8 cellular contexts compared by ENCODE assay signal in the genomic region with DNA sequence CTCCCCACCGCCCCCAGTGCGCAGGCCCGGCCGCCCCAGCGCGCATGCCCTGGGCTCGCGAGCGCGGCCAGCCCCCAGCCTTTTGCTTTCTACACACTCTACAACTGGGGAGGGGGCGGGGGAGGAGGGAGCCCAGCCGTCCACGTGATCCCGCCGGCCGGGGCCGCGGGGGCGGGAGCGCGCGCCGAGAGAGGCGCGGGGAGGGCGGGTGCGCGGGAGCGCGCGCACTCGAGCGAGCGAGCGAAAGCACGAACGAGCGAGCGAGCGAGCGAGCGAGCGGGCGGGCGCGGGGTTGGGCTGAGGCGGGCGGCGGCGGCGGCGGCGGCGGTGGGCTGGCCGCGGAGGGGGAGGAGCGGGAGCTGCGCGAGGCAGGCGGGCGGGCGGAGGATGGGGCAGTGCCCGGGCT. TPM values are rescaled to one million over a fixed set of nuclear protein-coding genes. Genes with fewer than 3 reads are reported as not detected.
DNase-seq lines count a peak whose midpoint lies in the region; ATAC-seq and TF ChIP-seq lines count a peak whose summit lies in the region.

Gene AUTS2 (plus strand): TSS at position 395 of the 406 bp plus-strand sequence. CDS start 1,179 bp downstream, outside the sequence.

- H3K27ac Mint-ChIP-seq in activated naive CD8-positive, alpha-beta T cell: no peak within 1 kb of the TSS

- H3K36me3 Mint-ChIP-seq in activated naive CD8-positive, alpha-beta T cell: no peaks in the 10 kb centered on the region

- H3K4me3 Mint-ChIP-seq in activated naive CD8-positive, alpha-beta T cell: peak within 1 kb of the TSS; percentile 84

- peaks cover 10% of the 10 kb centered on the region for H3K4me1 Mint-ChIP-seq in activated naive CD8-positive, alpha-beta T cell (ENCODE audit: low read depth)

- peaks cover 29 to 46% (median 43%) of the 10 kb centered on the region in 10 experiments for H3K4me1 ChIP-seq in BLaER1 treated with 17β-estradiol and CSF1 and Interleukin-3, amounts not matched to agents 10 nM and 100 nM
- H3K4me1 ChIP-seq in OCI-LY7 (ENCODE audit: insufficient read depth, low read length, poor library complexity, severe bottlenecking) (peaks cover 35% of the 10 kb centered on the region), neuron (ENCODE audit: insufficient read depth, low read length) (peaks cover 22% of the 10 kb centered on the region), thymus (ENCODE audit: control insufficient read depth, insufficient read depth, low read length) (peaks cover 15% of the 10 kb centered on the region)

- H3K27me3 Mint-ChIP-seq in activated naive CD8-positive, alpha-beta T cell: peaks cover 12% of the 10 kb centered on the region

- peak within 1 kb of the TSS; percentile 84; the same call in 1 of the 2 replicates for H2AFZ ChIP-seq in OCI-LY7 (ENCODE audit: low read length)
- peak within 1 kb of the TSS; percentile 96 for H2AFZ ChIP-seq in neuron (ENCODE audit: low read depth, low read length)

- H3K9me2 ChIP-seq in OCI-LY7 (ENCODE audit: insufficient read depth, low read length): no peaks in the 10 kb centered on the region

- WGBS in thymus: 1% methylated on average over 63 of the region's 63 CpGs

- CTCF ChIA-PET in OCI-LY7 (lab: Charles Lee; ENCODE audit: unreplicated experiment): no interaction called here

- no peaks in the 10 kb centered on the region for H3K36me3 ChIP-seq in BLaER1 treated with 17β-estradiol and CSF1 and Interleukin-3, amounts not matched to agents 10 nM and 100 nM
- H3K36me3 ChIP-seq in OCI-LY7 (ENCODE audit: insufficient read depth, low read length) (no peaks in the 10 kb centered on the region), neuron (ENCODE audit: insufficient read depth, low read length) (no peaks in the 10 kb centered on the region), thymus (ENCODE audit: control insufficient read depth, insufficient read depth) (no peaks in the 10 kb centered on the region)

- H3K27me3 ChIP-seq in BLaER1 treated with 17β-estradiol and CSF1 and Interleukin-3, amounts not matched to agents 10 nM and 100 nM: no peaks in the 10 kb centered on the region
- H3K27me3 ChIP-seq in neuron (ENCODE audit: insufficient read depth, low read length) (no peaks in the 10 kb centered on the region), thymus (ENCODE audit: control insufficient read depth, insufficient read depth) (peaks cover 31% of the 10 kb centered on the region)

- H3K27ac ChIP-seq in BLaER1 treated with 17β-estradiol and CSF1 and Interleukin-3, amounts not matched to agents 10 nM and 100 nM: peak within 1 kb of the TSS; percentile 72 to 98 (median 93)
- H3K27ac ChIP-seq in OCI-LY7 (ENCODE audit: low read depth, low read length, poor library complexity, severe bottlenecking) (peak within 1 kb of the TSS; percentile 58), thymus (ENCODE audit: low read depth) (peak within 1 kb of the TSS; percentile 70)

- DNase-seq in OCI-LY7 (ENCODE audit: low spot score): peak; percentile 94
- no peak for DNase-seq in glomerular endothelial cell (ENCODE audit: extremely low read depth, low read depth, low spot score)

- no peaks in the 10 kb centered on the region for H3K9me3 Mint-ChIP-seq in activated naive CD8-positive, alpha-beta T cell (ENCODE audit: low read depth)

- H3K4me2 ChIP-seq in BLaER1 treated with 17β-estradiol and CSF1 and Interleukin-3, amounts not matched to agents 10 nM and 100 nM: peak within 1 kb of the TSS; percentile 89 to 98 (median 95)
- peak within 1 kb of the TSS; percentile 99 for H3K4me2 ChIP-seq in OCI-LY7 (ENCODE audit: low read length)

- no peaks in the 10 kb centered on the region for H3K9me3 ChIP-seq in BLaER1 treated with 17β-estradiol and CSF1 and Interleukin-3, amounts not matched to agents 10 nM and 100 nM (replicated peaks in 1 of 11)
- H3K9me3 ChIP-seq in OCI-LY7 (ENCODE audit: low read length): no peaks in the 10 kb centered on the region
- H3K9me3 ChIP-seq in neuron (ENCODE audit: low read length): no peaks in the 10 kb centered on the region
- no peaks in the 10 kb centered on the region for H3K9me3 ChIP-seq in thymus (ENCODE audit: control insufficient read depth)

- H3K79me2 ChIP-seq in OCI-LY7 (ENCODE audit: insufficient read depth, low read depth, low read length): peaks cover 43% of the 10 kb centered on the region

- peak; percentile 59 for ATAC-seq in GM19397 (IDR thresholded peaks at IDR 0.05; ENCODE audit: unreplicated experiment)
- ATAC-seq in HG03565 (IDR thresholded peaks at IDR 0.05; ENCODE audit: unreplicated experiment): peak; percentile 48

- no peak for TF ChIP-seq CTCF in OCI-LY7 (conservative IDR thresholded peaks at IDR 0.05; ENCODE audit: low read length)

- H4K20me1 ChIP-seq in BLaER1 treated with 17β-estradiol and CSF1 and Interleukin-3, amounts not matched to agents 10 nM and 100 nM: peaks cover 8 to 35% (median 29%) of the 10 kb centered on the region in 11 experiments; a peak in 20 of 22 replicates
- peaks cover 16% of the 10 kb centered on the region for H4K20me1 ChIP-seq in OCI-LY7 (ENCODE audit: insufficient read depth, low read length)

- POLR2A ChIA-PET in OCI-LY7 (lab: Charles Lee): interaction anchor here (0.7 kb wide), 1 partner anchor 225 kb away, joined by 5 read pairs; no protein-coding TSS in a partner anchor

- no TSS peak for BruUV-seq in OCI-LY7 (replicated peaks; lab: Mats Ljungman, UMichigan)

- peak within 1 kb of the TSS; percentile 83 to 96 (median 93) for H3K4me3 ChIP-seq in BLaER1 treated with 17β-estradiol and CSF1 and Interleukin-3, amounts not matched to agents 10 nM and 100 nM
- H3K4me3 ChIP-seq in OCI-LY7 (ENCODE audit: low read depth, low read length, poor library complexity, severe bottlenecking) (peak within 1 kb of the TSS; percentile 97), neuron (ENCODE audit: low read length) (peak within 1 kb of the TSS; percentile 66), thymus (ENCODE audit: low read length) (peak within 1 kb of the TSS; percentile 79)

- intact Hi-C loops in OCI-LY7 (cut with micrococcal nuclease; ENCODE audit: unreplicated experiment): loop anchor here (1.0 to 10.0 kb wide), 6 partner anchors 98 to 1023 kb away; no protein-coding TSS in a partner anchor

- peak within 1 kb of the TSS; percentile 89 to 97 (median 93) for H3K9ac ChIP-seq in BLaER1 treated with 17β-estradiol and CSF1 and Interleukin-3, amounts not matched to agents 10 nM and 100 nM

RNA-seq across cellular contexts. Expression of gene AUTS2, which starts in this region (rescaled TPM):
- total RNA-seq in OCI-LY7 (2014; rRNA removed; shearing (Covaris generic)): 34.3 and 37.9 TPM in 2 replicates
- 78.5 and 88.5 TPM in 2 replicates for total RNA-seq in OCI-LY7 (2022)
- total RNA-seq in glomerular endothelial cell: 12.8 and 24.8 TPM in 2 replicates
- polyA plus RNA-seq in thymus: 17.1 TPM
